In genomic region chr4:124785645-124786044, GRCh38 we compare ENCODE assay signal across 1 cellular context.
TF ChIP-seq lines count a peak whose summit lies in the region.

No MANE protein-coding gene starts in this region.

TF ChIP-seq in HCT116, 20 proteins besides CTCF, POLR2A, EP300 and RAD21 (continued from another document):
- TF ChIP-seq REST (IDR thresholded peaks at IDR 0.05; ENCODE audit: low read depth) (no peak), SP1 (IDR thresholded peaks at IDR 0.05; ENCODE audit: low read depth) (no peak)
